ENCODE assay signal across 8 cellular contexts in genomic region chr17:4944554-4945175, GRCh38. TPM values are rescaled to one million over a fixed set of nuclear protein-coding genes. Genes with fewer than 3 reads are reported as not detected.
DNase-seq lines count a peak whose midpoint lies in the region; ATAC-seq and TF ChIP-seq lines count a peak whose summit lies in the region.

No MANE protein-coding gene starts in this region.

- peaks cover 36% of the 10 kb centered on the region for H3K27me3 Mint-ChIP-seq in GM23338 (ENCODE audit: insufficient read depth, low read depth, poor library complexity)
- no peaks in the 10 kb centered on the region for H3K27me3 Mint-ChIP-seq in activated CD4-positive, alpha-beta T cell treated with anti-CD3 and anti-CD28 coated beads, Interleukin-2, amount 10 ng/mL, durations not matched to agents 7 days and 5 days

- H3K4me1 Mint-ChIP-seq in GM23338: peaks cover 38% of the 10 kb centered on the region
- H3K4me1 Mint-ChIP-seq in activated CD4-positive, alpha-beta T cell treated with anti-CD3 and anti-CD28 coated beads, Interleukin-2, amount 10 ng/mL, durations not matched to agents 7 days and 5 days: peaks cover 38% of the 10 kb centered on the region

- H3K27ac ChIP-seq in GM23338 (ENCODE audit: low read depth): peak overlapping the region; percentile 100

- ATAC-seq in GM23338 (no peak), left lobe of liver (no peak)

- peak overlapping the region; percentile 96 for H3K4me2 ChIP-seq in GM23338

- no peak overlapping the region for H2AFZ ChIP-seq in GM23338

- peak overlapping the region; percentile 92; the same call in 2 of the 3 replicates for H3K4me3 Mint-ChIP-seq in GM23338
- peak overlapping the region; percentile 92 for H3K4me3 Mint-ChIP-seq in activated CD4-positive, alpha-beta T cell treated with anti-CD3 and anti-CD28 coated beads, Interleukin-2, amount 10 ng/mL, durations not matched to agents 7 days and 5 days

- no peaks in the 10 kb centered on the region; the same call in 2 of the 3 replicates for H3K9me3 Mint-ChIP-seq in GM23338
- no peaks in the 10 kb centered on the region for H3K9me3 Mint-ChIP-seq in activated CD4-positive, alpha-beta T cell treated with anti-CD3 and anti-CD28 coated beads, Interleukin-2, amount 10 ng/mL, durations not matched to agents 7 days and 5 days

- H4K20me1 ChIP-seq in GM23338 (replicated peaks; ENCODE audit: insufficient read depth): peaks cover 34% of the 10 kb centered on the region

- peaks cover 74% of the 10 kb centered on the region for H3K36me3 Mint-ChIP-seq in GM23338 (ENCODE audit: low read depth)
- H3K36me3 Mint-ChIP-seq in activated CD4-positive, alpha-beta T cell treated with anti-CD3 and anti-CD28 coated beads, Interleukin-2, amount 10 ng/mL, durations not matched to agents 7 days and 5 days (ENCODE audit: low read depth): peaks cover 72% of the 10 kb centered on the region

- peaks cover 58% of the 10 kb centered on the region for H3F3A ChIP-seq in GM23338 (replicated peaks; ENCODE audit: low read depth)

- DNase-seq in GM23338 (ENCODE audit: low spot score) (peak; percentile 23), fibroblast of pulmonary artery (ENCODE audit: low read depth) (no peak), left lobe of liver (ENCODE audit: low spot score) (no peak), cerebellar cortex (ENCODE audit: low spot score) (no peak), NCI-H2029 treated with DMSO at 0.1 percent for 48 hours (lab: John Stamatoyannopoulos, UW) (no peak), NCI-H526 treated with DMSO at 0.1 percent for 48 hours (lab: John Stamatoyannopoulos, UW) (no peak)
- peak; percentile 34 for DNase-seq in activated CD4-positive, alpha-beta T cell treated with anti-CD3 and anti-CD28 coated beads, Interleukin-2, amount 10 ng/mL, durations not matched to agents 7 days and 5 days
- peak; percentile 39 for DNase-seq in stimulated activated CD4-positive, alpha-beta T cell treated with anti-CD3 and anti-CD28 coated beads, Interleukin-4, amount 100 ng/mL, for 1 hour

- no peaks in the 10 kb centered on the region for H3K27me3 ChIP-seq in GM23338 (ENCODE audit: insufficient read depth)

- peaks cover 21% of the 10 kb centered on the region for H3K36me3 ChIP-seq in GM23338 (ENCODE audit: insufficient read depth)

- CTCF ChIA-PET in activated CD4-positive, alpha-beta T cell treated with anti-CD3 and anti-CD28 coated beads, Interleukin-2, amount 10 ng/mL, durations not matched to agents 7 days and 5 days (lab: Charles Lee): interaction anchor here (0.9 kb wide), 1 partner anchor 24 kb away, joined by 3 read pairs; no protein-coding TSS in a partner anchor

- H3K9me2 ChIP-seq in GM23338 (ENCODE audit: insufficient read depth): no peaks in the 10 kb centered on the region

- peaks cover 34% of the 10 kb centered on the region for H3K4me1 ChIP-seq in GM23338 (ENCODE audit: insufficient read depth)

- TF ChIP-seq CTCF in GM23338 (conservative IDR thresholded peaks at IDR 0.05; ENCODE audit: low read depth in 2 of 2) (no peak), fibroblast of pulmonary artery (IDR thresholded peaks at IDR 0.05; ENCODE audit: low read length, missing control alignments) (no peak)

- H3K79me2 ChIP-seq in GM23338 (replicated peaks; ENCODE audit: insufficient read depth): peaks cover 58% of the 10 kb centered on the region

- POLR2A ChIA-PET in activated CD4-positive, alpha-beta T cell treated with anti-CD3 and anti-CD28 coated beads, Interleukin-2, amount 10 ng/mL, durations not matched to agents 7 days and 5 days (lab: Charles Lee): interaction anchor here (6.2 kb wide), 1 partner anchor 23 kb away, joined by 44 read pairs; the partner anchor contains the start of gene SPAG7

- H3K27ac Mint-ChIP-seq in GM23338: peak overlapping the region; percentile 92
- H3K27ac Mint-ChIP-seq in activated CD4-positive, alpha-beta T cell treated with anti-CD3 and anti-CD28 coated beads, Interleukin-2, amount 10 ng/mL, durations not matched to agents 7 days and 5 days: peak overlapping the region; percentile 99

- peak overlapping the region; percentile 96; the same call in 1 of the 2 replicates for H3K4me3 ChIP-seq in GM23338
- peak overlapping the region; percentile 21 for H3K4me3 ChIP-seq in fibroblast of pulmonary artery (replicated peaks; ENCODE audit: low read depth, low read length)

TF ChIP-seq in GM23338, 12 proteins besides CTCF, POLR2A, EP300 and RAD21 (continues in another document):
- TF ChIP-seq EZH2 (IDR thresholded peaks at IDR 0.05; ENCODE audit: low read depth, unreplicated experiment): no peak

RNA-seq across cellular contexts. Expression of gene PFN1, which starts 3.7 kb away (rescaled TPM):
- 1,702 and 2,002 TPM in 2 replicates for total RNA-seq in GM23338 (2014; rRNA removed; shearing (Covaris generic))
- polyA plus RNA-seq in GM23338 (2016; fragmentation: Nextera tagmentation; extraction: Ambion mirVana): 3,646 and 3,709 TPM in 2 replicates
- 1,000 to 10,000 TPM; 2,428 to 2,438 TPM for total RNA-seq in activated CD4-positive, alpha-beta T cell treated with anti-CD3 and anti-CD28 coated beads, Interleukin-2, amount 10 ng/mL, durations not matched to agents 7 days and 5 days
- 254 TPM for total RNA-seq in left lobe of liver

RNA-seq across cellular contexts. Expression of gene RNF167, which starts 4.6 kb away (rescaled TPM):
- 84.4 and 87.0 TPM in 2 replicates for total RNA-seq in GM23338 (2014; rRNA removed; shearing (Covaris generic))
- 60.1 and 61.2 TPM in 2 replicates for polyA plus RNA-seq in GM23338 (2016; fragmentation: Nextera tagmentation; extraction: Ambion mirVana)
- 100 to 1,000 TPM; 254 to 273 TPM for total RNA-seq in activated CD4-positive, alpha-beta T cell treated with anti-CD3 and anti-CD28 coated beads, Interleukin-2, amount 10 ng/mL, durations not matched to agents 7 days and 5 days
- 78.9 TPM for total RNA-seq in left lobe of liver

RNA-seq across cellular contexts. Expression of gene SLC25A11, which starts 4.8 kb away (rescaled TPM):
- total RNA-seq in GM23338 (2014; rRNA removed; shearing (Covaris generic)): 70.4 and 73.6 TPM in 2 replicates
- polyA plus RNA-seq in GM23338 (2016; fragmentation: Nextera tagmentation; extraction: Ambion mirVana): 35.7 and 37.8 TPM in 2 replicates
- 10 to 100 TPM; 73.0 to 75.3 TPM for total RNA-seq in activated CD4-positive, alpha-beta T cell treated with anti-CD3 and anti-CD28 coated beads, Interleukin-2, amount 10 ng/mL, durations not matched to agents 7 days and 5 days
- total RNA-seq in left lobe of liver: 44.7 TPM

RNA-seq across cellular contexts. Expression of gene ENO3, which starts 6.3 kb away (rescaled TPM):
- 8.9 and 12.1 TPM in 2 replicates for total RNA-seq in GM23338 (2014; rRNA removed; shearing (Covaris generic))
- 19.6 and 25.5 TPM in 2 replicates for polyA plus RNA-seq in GM23338 (2016; fragmentation: Nextera tagmentation; extraction: Ambion mirVana)
- total RNA-seq in activated CD4-positive, alpha-beta T cell treated with anti-CD3 and anti-CD28 coated beads, Interleukin-2, amount 10 ng/mL, durations not matched to agents 7 days and 5 days: 10 to 100 TPM; 44.9 to 54.8 TPM
- 52.7 TPM for total RNA-seq in left lobe of liver

RNA-seq across cellular contexts. Expression of gene GP1BA, which starts 12.6 kb away (rescaled TPM):
- not detected in 2 replicates for total RNA-seq in GM23338 (2014; rRNA removed; shearing (Covaris generic))
- polyA plus RNA-seq in GM23338 (2016; fragmentation: Nextera tagmentation; extraction: Ambion mirVana): 0.14 and 0.24 TPM in 2 replicates
- not detected for total RNA-seq in activated CD4-positive, alpha-beta T cell treated with anti-CD3 and anti-CD28 coated beads, Interleukin-2, amount 10 ng/mL, durations not matched to agents 7 days and 5 days
- total RNA-seq in left lobe of liver: not detected

Comparison
In these comparisons a context has a peak if more than half of its experiments do, and no peak if none do; other contexts are left out.
1. DNase-seq: peak in GM23338 (single experiment), activated CD4-positive, alpha-beta T cell treated with anti-CD3 and anti-CD28 coated beads, Interleukin-2, amount 10 ng/mL, durations not matched to agents 7 days and 5 days (single experiment) and stimulated activated CD4-positive, alpha-beta T cell treated with anti-CD3 and anti-CD28 coated beads, Interleukin-4, amount 100 ng/mL, for 1 hour (single experiment); none in fibroblast of pulmonary artery (single experiment), left lobe of liver (single experiment), cerebellar cortex (single experiment), NCI-H2029 treated with DMSO at 0.1 percent for 48 hours (single experiment) and NCI-H526 treated with DMSO at 0.1 percent for 48 hours (single experiment).